Comparison of ENCODE assay signal across 1 cellular context in the genomic region with DNA sequence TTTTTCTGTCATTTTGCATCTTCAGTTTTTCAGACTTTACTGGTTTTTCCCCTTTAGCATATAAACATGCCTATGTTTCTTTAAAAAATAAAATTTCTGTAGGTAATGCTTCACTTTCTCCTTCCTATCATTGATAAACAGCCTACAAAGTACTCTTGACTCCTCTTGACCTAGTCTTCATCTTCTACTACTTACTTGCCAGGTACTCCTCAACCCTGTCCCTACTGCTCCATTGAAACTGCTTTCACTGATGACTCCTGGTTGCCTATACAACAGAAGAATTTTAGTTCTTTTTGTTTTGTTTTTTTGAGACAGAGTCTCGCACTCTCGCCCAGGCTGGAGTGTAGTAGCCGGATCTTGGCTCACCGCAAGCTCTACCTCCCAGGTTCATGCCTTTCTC.
TF ChIP-seq lines count a peak whose summit lies in the region.

No MANE protein-coding gene starts in this region.

TF ChIP-seq in WTC11, 78 proteins besides CTCF, POLR2A, EP300 and RAD21:
- TF ChIP-seq MAX (CRISPR knock-in tag; IDR thresholded peaks at IDR 0.05) = no peak
- TF ChIP-seq, protein P1, sequence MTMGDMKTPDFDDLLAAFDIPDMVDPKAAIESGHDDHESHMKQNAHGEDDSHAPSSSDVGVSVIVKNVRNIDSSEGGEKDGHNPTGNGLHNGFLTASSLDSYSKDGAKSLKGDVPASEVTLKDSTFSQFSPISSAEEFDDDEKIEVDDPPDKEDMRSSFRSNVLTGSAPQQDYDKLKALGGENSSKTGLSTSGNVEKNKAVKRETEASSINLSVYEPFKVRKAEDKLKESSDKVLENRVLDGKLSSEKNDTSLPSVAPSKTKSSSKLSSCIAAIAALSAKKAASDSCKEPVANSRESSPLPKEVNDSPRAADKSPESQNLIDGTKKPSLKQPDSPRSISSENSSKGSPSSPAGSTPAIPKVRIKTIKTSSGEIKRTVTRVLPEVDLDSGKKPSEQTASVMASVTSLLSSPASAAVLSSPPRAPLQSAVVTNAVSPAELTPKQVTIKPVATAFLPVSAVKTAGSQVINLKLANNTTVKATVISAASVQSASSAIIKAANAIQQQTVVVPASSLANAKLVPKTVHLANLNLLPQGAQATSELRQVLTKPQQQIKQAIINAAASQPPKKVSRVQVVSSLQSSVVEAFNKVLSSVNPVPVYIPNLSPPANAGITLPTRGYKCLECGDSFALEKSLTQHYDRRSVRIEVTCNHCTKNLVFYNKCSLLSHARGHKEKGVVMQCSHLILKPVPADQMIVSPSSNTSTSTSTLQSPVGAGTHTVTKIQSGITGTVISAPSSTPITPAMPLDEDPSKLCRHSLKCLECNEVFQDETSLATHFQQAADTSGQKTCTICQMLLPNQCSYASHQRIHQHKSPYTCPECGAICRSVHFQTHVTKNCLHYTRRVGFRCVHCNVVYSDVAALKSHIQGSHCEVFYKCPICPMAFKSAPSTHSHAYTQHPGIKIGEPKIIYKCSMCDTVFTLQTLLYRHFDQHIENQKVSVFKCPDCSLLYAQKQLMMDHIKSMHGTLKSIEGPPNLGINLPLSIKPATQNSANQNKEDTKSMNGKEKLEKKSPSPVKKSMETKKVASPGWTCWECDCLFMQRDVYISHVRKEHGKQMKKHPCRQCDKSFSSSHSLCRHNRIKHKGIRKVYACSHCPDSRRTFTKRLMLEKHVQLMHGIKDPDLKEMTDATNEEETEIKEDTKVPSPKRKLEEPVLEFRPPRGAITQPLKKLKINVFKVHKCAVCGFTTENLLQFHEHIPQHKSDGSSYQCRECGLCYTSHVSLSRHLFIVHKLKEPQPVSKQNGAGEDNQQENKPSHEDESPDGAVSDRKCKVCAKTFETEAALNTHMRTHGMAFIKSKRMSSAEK (CRISPR knock-in tag; IDR thresholded peaks at IDR 0.05; ENCODE audit: borderline replicate concordance) = no peak
- no peak for TF ChIP-seq E2F5 (CRISPR knock-in tag; IDR thresholded peaks at IDR 0.05)
- TF ChIP-seq, protein P2, sequence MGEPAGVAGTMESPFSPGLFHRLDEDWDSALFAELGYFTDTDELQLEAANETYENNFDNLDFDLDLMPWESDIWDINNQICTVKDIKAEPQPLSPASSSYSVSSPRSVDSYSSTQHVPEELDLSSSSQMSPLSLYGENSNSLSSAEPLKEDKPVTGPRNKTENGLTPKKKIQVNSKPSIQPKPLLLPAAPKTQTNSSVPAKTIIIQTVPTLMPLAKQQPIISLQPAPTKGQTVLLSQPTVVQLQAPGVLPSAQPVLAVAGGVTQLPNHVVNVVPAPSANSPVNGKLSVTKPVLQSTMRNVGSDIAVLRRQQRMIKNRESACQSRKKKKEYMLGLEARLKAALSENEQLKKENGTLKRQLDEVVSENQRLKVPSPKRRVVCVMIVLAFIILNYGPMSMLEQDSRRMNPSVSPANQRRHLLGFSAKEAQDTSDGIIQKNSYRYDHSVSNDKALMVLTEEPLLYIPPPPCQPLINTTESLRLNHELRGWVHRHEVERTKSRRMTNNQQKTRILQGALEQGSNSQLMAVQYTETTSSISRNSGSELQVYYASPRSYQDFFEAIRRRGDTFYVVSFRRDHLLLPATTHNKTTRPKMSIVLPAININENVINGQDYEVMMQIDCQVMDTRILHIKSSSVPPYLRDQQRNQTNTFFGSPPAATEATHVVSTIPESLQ (CRISPR knock-in tag; IDR thresholded peaks at IDR 0.05) = no peak
- TF ChIP-seq RELA (CRISPR knock-in tag; IDR thresholded peaks at IDR 0.05; ENCODE audit: borderline replicate concordance) = no peak
- TF ChIP-seq NFATC4 (CRISPR knock-in tag; IDR thresholded peaks at IDR 0.05) = no peak
- TF ChIP-seq, protein P3, sequence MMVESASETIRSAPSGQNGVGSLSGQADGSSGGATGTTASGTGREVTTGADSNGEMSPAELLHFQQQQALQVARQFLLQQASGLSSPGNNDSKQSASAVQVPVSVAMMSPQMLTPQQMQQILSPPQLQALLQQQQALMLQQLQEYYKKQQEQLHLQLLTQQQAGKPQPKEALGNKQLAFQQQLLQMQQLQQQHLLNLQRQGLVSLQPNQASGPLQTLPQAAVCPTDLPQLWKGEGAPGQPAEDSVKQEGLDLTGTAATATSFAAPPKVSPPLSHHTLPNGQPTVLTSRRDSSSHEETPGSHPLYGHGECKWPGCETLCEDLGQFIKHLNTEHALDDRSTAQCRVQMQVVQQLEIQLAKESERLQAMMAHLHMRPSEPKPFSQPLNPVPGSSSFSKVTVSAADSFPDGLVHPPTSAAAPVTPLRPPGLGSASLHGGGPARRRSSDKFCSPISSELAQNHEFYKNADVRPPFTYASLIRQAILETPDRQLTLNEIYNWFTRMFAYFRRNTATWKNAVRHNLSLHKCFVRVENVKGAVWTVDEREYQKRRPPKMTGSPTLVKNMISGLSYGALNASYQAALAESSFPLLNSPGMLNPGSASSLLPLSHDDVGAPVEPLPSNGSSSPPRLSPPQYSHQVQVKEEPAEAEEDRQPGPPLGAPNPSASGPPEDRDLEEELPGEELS (CRISPR knock-in tag; IDR thresholded peaks at IDR 0.05) = no peak
- no peak for TF ChIP-seq NFYB (CRISPR knock-in tag; conservative IDR thresholded peaks at IDR 0.05; ENCODE audit: low read depth)
- TF ChIP-seq, protein P4, sequence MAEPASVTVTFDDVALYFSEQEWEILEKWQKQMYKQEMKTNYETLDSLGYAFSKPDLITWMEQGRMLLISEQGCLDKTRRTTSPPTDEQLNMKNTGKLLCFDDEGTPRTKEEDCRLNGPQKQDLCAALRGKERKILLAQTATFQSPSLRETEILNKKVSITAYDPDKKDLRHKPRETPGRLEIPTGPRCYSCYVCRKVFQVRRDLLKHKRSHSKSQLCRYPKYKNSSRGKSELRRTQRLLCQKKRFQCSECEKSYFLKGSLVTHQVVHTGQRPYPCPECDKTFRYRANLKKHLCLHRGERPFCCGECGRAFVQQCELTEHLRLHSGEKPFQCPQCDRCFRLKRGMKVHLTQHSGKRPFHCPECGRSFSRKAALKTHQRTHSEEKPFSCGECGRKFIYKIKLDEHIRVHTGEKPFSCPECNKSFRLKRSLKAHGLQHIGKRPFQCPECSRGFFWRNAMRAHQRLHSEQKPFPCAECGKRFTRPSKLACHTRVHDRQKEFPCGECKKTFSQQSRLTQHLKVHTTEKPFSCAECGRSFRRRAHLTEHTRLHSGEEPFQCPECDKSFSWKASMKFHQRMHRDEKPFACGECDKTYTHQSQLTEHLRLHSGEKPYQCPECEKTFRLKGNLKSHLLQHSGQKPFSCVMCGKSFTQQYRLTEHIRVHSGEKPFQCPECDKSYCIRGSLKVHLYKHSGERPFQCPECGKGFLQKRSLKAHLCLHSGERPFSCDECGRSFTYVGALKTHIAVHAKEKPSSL (CRISPR knock-in tag; conservative IDR thresholded peaks at IDR 0.05) = no peak
- TF ChIP-seq, protein P5, sequence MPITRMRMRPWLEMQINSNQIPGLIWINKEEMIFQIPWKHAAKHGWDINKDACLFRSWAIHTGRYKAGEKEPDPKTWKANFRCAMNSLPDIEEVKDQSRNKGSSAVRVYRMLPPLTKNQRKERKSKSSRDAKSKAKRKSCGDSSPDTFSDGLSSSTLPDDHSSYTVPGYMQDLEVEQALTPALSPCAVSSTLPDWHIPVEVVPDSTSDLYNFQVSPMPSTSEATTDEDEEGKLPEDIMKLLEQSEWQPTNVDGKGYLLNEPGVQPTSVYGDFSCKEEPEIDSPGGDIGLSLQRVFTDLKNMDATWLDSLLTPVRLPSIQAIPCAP (CRISPR knock-in tag; IDR thresholded peaks at IDR 0.05) = no peak
TF ChIP-seq in WTC11: peak in this region for 0.
